In the genomic region with DNA sequence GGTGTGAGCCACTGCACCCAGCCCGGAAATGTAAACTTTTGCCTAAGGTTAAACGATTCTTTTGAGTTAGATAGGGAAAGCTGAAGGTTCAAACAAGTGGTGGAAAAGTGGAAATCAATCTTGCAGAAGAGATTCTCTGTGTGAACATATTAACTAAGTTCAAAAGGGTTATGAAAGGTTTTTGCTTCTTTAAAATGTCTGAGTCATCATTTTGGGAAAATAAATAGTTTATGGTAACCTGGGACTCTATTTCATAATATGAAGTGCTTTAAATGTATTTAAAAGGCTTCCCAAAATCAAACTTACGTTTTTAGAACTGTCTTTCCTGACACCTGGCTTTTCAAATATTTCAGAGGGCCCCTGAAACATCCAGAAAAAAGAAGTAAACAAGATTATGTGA, we compare ENCODE assay signal across 26 cellular contexts.
"Had no signal": no experiment of that assay in that cellular context is flagged by ENCODE, and none has a peak within 500 bp of the region (broad histone marks: within the 10 kb centered on the region; RNA-seq: fewer than 3 reads in every experiment).

No MANE protein-coding gene starts in this region.

- H3K27ac ChIP-seq: stomach, suprapubic skin, testis, thoracic aorta, thyroid gland, tibial artery, tibial nerve, upper lobe of left lung, upper lobe of right lung, uterus, vagina had no signal

- ATAC-seq: stimulated activated effector memory CD8-positive, alpha-beta T cell treated with anti-CD3 and anti-CD28 coated beads, Interleukin-12 subunit alpha, Interleukin-12 subunit beta, amount 100 ng/mL, for 72 hours; stimulated activated memory B cell treated with anti-CD40 and anti-IgM and Interleukin-4, amounts not matched to agents 10 μg/mL and 1 μg/mL and 100 μg/mL, for 72 hours; stimulated activated naive B cell treated with anti-CD40 and anti-IgM and Interleukin-4, amounts not matched to agents 10 μg/mL and 1 μg/mL and 100 μg/mL, for 72 hours; stimulated activated naive CD8-positive, alpha-beta T cell treated with anti-CD3 and anti-CD28 coated beads, Interleukin-15, amount 100 ng/mL, for 72 hours; stimulated activated naive CD8-positive, alpha-beta T cell treated with anti-CD3 and anti-CD28 coated beads, Interleukin-15, Interleukin-2, amounts not matched to agents 100 U/mL and 50 U/mL, for 24 hours; upper lobe of right lung had no signal

- DNase-seq: stimulated activated CD4-positive, alpha-beta T cell treated with anti-CD3 and anti-CD28 coated beads, Interleukin-2, amount 100 ng/mL, for 48 hours; stimulated activated CD4-positive, alpha-beta T cell treated with anti-CD3 and anti-CD28 coated beads, Interleukin-4, amount 100 ng/mL, for 1 hour; stimulated activated CD4-positive, alpha-beta T cell treated with anti-CD3 and anti-CD28 coated beads, Interleukin-4, amount 100 ng/mL, for 24 hours; stimulated activated CD4-positive, alpha-beta T cell treated with anti-CD3 and anti-CD28 coated beads, Interleukin-4, amount 100 ng/mL, for 4 hours; stimulated activated CD8-positive, alpha-beta memory T cell treated with anti-CD3 and anti-CD28 coated beads, Interleukin-4, amount 100 ng/mL, for 48 hours; stimulated activated naive B cell treated with anti-CD40 and anti-IgM and Interleukin-4, amounts not matched to agents 10 μg/mL and 1 μg/mL and 100 μg/mL, for 72 hours; stimulated activated naive CD4-positive, alpha-beta T cell; stimulated activated naive CD4-positive, alpha-beta T cell treated with Interleukin-2 at 50 U/mL for 16 hours; stimulated activated naive CD8-positive, alpha-beta T cell treated with anti-CD3 and anti-CD28 coated beads, Interleukin-15, amount 100 ng/mL, for 72 hours; stimulated activated naive CD8-positive, alpha-beta T cell treated with anti-CD3 and anti-CD28 coated beads, Interleukin-15, Interleukin-2, amounts not matched to agents 100 U/mL and 50 U/mL, for 24 hours; stomach; substantia nigra; testis; thyroid gland; tibial artery; trophoblast cell; upper lobe of left lung; upper lobe of right lung; uterus had no signal

- H3K36me3 ChIP-seq: stomach, suprapubic skin, thoracic aorta, thyroid gland, tibial artery, tibial nerve, upper lobe of left lung, upper lobe of right lung, uterus, vagina had no signal

- H3K4me3 ChIP-seq: stomach, suprapubic skin, testis, thoracic aorta, thyroid gland, tibial artery, tibial nerve, upper lobe of left lung, upper lobe of right lung, uterus, vagina had no signal

- FAIRE-seq: urothelium cell line had no signal

- H3K9me3 ChIP-seq: stomach, suprapubic skin, testis, thoracic aorta, thyroid gland, tibial artery, tibial nerve, upper lobe of left lung, upper lobe of right lung, uterus, vagina had no signal

- H3K27me3 ChIP-seq: stomach, suprapubic skin, testis, thyroid gland, tibial artery, tibial nerve, upper lobe of left lung, upper lobe of right lung, uterus, vagina had no signal

- H3K4me1 ChIP-seq: stomach, testis, thyroid gland, tibial artery, tibial nerve, upper lobe of left lung, upper lobe of right lung, uterus, vagina had no signal
